ENCODE assay signal across 12 cellular contexts in the genomic region with DNA sequence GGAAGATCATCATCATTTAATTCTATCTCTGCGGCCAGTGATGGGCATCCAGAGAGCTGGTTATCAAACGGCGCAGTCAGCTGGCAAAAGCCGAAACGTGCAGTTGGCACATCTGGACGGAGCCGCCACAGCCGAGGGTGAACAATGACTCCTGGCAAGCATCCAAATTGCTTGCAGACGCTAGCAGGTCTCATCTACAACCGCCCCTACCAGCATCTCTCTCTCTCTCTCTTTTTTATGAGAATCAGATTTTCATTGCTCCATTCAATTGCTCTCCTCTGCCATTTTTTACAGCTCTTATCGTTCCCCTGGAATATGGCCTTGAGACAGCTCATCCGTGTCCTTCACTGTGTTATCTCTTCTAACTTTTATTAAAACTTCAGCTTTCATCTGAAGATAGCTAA.
DNase-seq lines count a peak whose midpoint lies in the region; ATAC-seq and TF ChIP-seq lines count a peak whose summit lies in the region.
"Had no signal": no experiment of that assay in that cellular context is flagged by ENCODE, and none has a peak within 500 bp of the region (broad histone marks: within the 10 kb centered on the region; RNA-seq: fewer than 3 reads in every experiment).

No MANE protein-coding gene starts in this region.

- H3K4me3 ChIP-seq in astrocyte of the spinal cord (ENCODE audit: low read depth, low read length) = no peak overlapping the region

- TF ChIP-seq CTCF in astrocyte of the spinal cord (IDR thresholded peaks at IDR 0.05; ENCODE audit: low read depth, low read length) = no peak

- H3K4me3 Mint-ChIP-seq in T-helper 2 cell treated with Interferon-gamma antibody and Interleukin-4, amounts not matched to agents 5 μg/mL and 100 μg/mL, for 36 hours = no peak overlapping the region

- no peak overlapping the region for H3K27ac Mint-ChIP-seq in T-helper 2 cell treated with Interferon-gamma antibody and Interleukin-4, amounts not matched to agents 5 μg/mL and 100 μg/mL, for 36 hours

- intact Hi-C loops in Right ventricle myocardium superior (cut with DNase I) = no loop called here
- intact Hi-C loops in Right ventricle myocardium inferior (cut with DNase I) = no loop called here

- ATAC-seq in Right ventricle myocardium superior (ENCODE audit: poor library complexity) = peak; percentile 36
- no peak for ATAC-seq in Right ventricle myocardium inferior

- no peaks in the 10 kb centered on the region for H3K27me3 Mint-ChIP-seq in T-helper 2 cell treated with Interferon-gamma antibody and Interleukin-4, amounts not matched to agents 5 μg/mL and 100 μg/mL, for 36 hours (ENCODE audit: low read depth)

- DNase-seq in Right ventricle myocardium superior = no peak
- no peak for DNase-seq in Right ventricle myocardium inferior (ENCODE audit: missing footprints)
- peak; percentile 85 for DNase-seq in NCI-H2171 (lab: John Stamatoyannopoulos, UW)
- peak; percentile 36 for DNase-seq in astrocyte of the spinal cord (ENCODE audit: low read depth, low spot score)
- DNase-seq in superior temporal gyrus (ENCODE audit: extremely low spot score) = peak; percentile 35
- no peak for DNase-seq in stimulated activated CD4-positive, alpha-beta T cell treated with anti-CD3 and anti-CD28 coated beads, Interleukin-1b, Interleukin-23, amount 100 ng/mL, for 48 hours
- no peak for DNase-seq in NOMO-1 treated with DMSO at 0.1 percent for 48 hours (lab: John Stamatoyannopoulos, UW; ENCODE audit: unreplicated experiment)
- no peak for DNase-seq in T-helper 2 cell treated with Interferon-gamma antibody and Interleukin-4, amounts not matched to agents 5 μg/mL and 100 μg/mL, for 36 hours (ENCODE audit: low spot score)
- DNase-seq: erythroblast; IMR-90; stimulated activated CD8-positive, alpha-beta memory T cell treated with anti-CD3 and anti-CD28 coated beads, Interleukin-4, amount 100 ng/mL, for 48 hours; SW 1271 had no signal

- peaks cover 8% of the 10 kb centered on the region for H3K36me3 Mint-ChIP-seq in T-helper 2 cell treated with Interferon-gamma antibody and Interleukin-4, amounts not matched to agents 5 μg/mL and 100 μg/mL, for 36 hours (ENCODE audit: low read depth)

- no peaks in the 10 kb centered on the region for H3K9me3 Mint-ChIP-seq in T-helper 2 cell treated with Interferon-gamma antibody and Interleukin-4, amounts not matched to agents 5 μg/mL and 100 μg/mL, for 36 hours

- in situ Hi-C loops in astrocyte of the spinal cord (cut with HindIII; ENCODE audit: low sequenced_read_pairs) = no loop called here

- no peaks in the 10 kb centered on the region for H3K4me1 Mint-ChIP-seq in T-helper 2 cell treated with Interferon-gamma antibody and Interleukin-4, amounts not matched to agents 5 μg/mL and 100 μg/mL, for 36 hours (ENCODE audit: low read depth)

Comparison
In these comparisons a context has a peak if more than half of its experiments do, and no peak if none do; other contexts are left out.
1. DNase-seq: peak in NCI-H2171 (single experiment), astrocyte of the spinal cord (single experiment) and superior temporal gyrus (single experiment); none in Right ventricle myocardium superior (single experiment), Right ventricle myocardium inferior (single experiment), stimulated activated CD4-positive, alpha-beta T cell treated with anti-CD3 and anti-CD28 coated beads, Interleukin-1b, Interleukin-23, amount 100 ng/mL, for 48 hours (single experiment), NOMO-1 treated with DMSO at 0.1 percent for 48 hours (single experiment) and T-helper 2 cell treated with Interferon-gamma antibody and Interleukin-4, amounts not matched to agents 5 μg/mL and 100 μg/mL, for 36 hours (single experiment).